28 cellular contexts compared by ENCODE assay signal in genomic region chr4:166602068-166602467, GRCh38.
"Had no signal": no experiment of that assay in that cellular context is flagged by ENCODE, and none has a peak within 500 bp of the region (broad histone marks: within the 10 kb centered on the region; RNA-seq: fewer than 3 reads in every experiment).

No MANE protein-coding gene starts in this region.

- H3K4me3 Mint-ChIP-seq: activated CD4-positive, alpha-beta T cell treated with anti-CD3 and anti-CD28 coated beads, Interleukin-2, amount 10 ng/mL, durations not matched to agents 24 days and 14 days; activated CD8-positive, alpha-beta T cell treated with anti-CD3 and anti-CD28 coated beads for 36 hours; activated naive CD4-positive, alpha-beta T cell treated with anti-CD3 and anti-CD28 coated beads, Interleukin-2, amount 50 U/mL, for 24 hours; activated naive CD8-positive, alpha-beta T cell treated with anti-CD3 and anti-CD28 coated beads, Interleukin-2, amount 10 ng/mL, durations not matched to agents 7 days and 5 days; activated T-cell treated with anti-CD3 and anti-CD28 coated beads, Interleukin-2, amount 50 U/mL, for 72 hours; activated T-helper 17 cell treated with anti-CD3 and anti-CD28 coated beads, Interleukin-2, amount 50 U/mL, for 72 hours had no signal

- H3K36me3 ChIP-seq: ascending aorta, cardiac muscle cell, SJCRH30, WERI-Rb-1 had no signal

- ATAC-seq: activated CD8-positive, alpha-beta T cell treated with anti-CD3 and anti-CD28 coated beads for 36 hours; activated T-cell treated with anti-CD3 and anti-CD28 coated beads, Interleukin-2, amount 50 U/mL, for 72 hours; activated T-helper 17 cell treated with anti-CD3 and anti-CD28 coated beads, Interleukin-2, amount 50 U/mL, for 72 hours; Panc1 had no signal

- H3K4me3 ChIP-seq: ascending aorta, cardiac muscle cell, SJCRH30, SK-N-MC had no signal

- H3K4me1 Mint-ChIP-seq: activated CD4-positive, alpha-beta T cell treated with anti-CD3 and anti-CD28 coated beads, Interleukin-2, amount 10 ng/mL, durations not matched to agents 24 days and 14 days; activated naive CD4-positive, alpha-beta T cell treated with anti-CD3 and anti-CD28 coated beads, Interleukin-2, amount 50 U/mL, for 24 hours; activated naive CD8-positive, alpha-beta T cell treated with anti-CD3 and anti-CD28 coated beads, Interleukin-2, amount 10 ng/mL, durations not matched to agents 7 days and 5 days; activated T-helper 17 cell treated with anti-CD3 and anti-CD28 coated beads, Interleukin-2, amount 50 U/mL, for 72 hours had no signal

- H3K4me1 ChIP-seq: ascending aorta had no signal

- H3K9me3 ChIP-seq: ascending aorta, SJCRH30 had no signal

- H3K36me3 Mint-ChIP-seq: activated naive CD4-positive, alpha-beta T cell treated with anti-CD3 and anti-CD28 coated beads, Interleukin-2, amount 50 U/mL, for 24 hours; activated naive CD8-positive, alpha-beta T cell treated with anti-CD3 and anti-CD28 coated beads, Interleukin-2, amount 10 ng/mL, durations not matched to agents 7 days and 5 days had no signal

- DNase-seq: activated CD4-positive, alpha-beta T cell treated with anti-CD3 and anti-CD28 coated beads, Interleukin-2, amount 10 ng/mL, durations not matched to agents 24 days and 14 days; activated CD4-positive, alpha-beta T cell treated with anti-CD3 and anti-CD28 coated beads, Interleukin-2, amount 50 U/mL, for 4 hours; activated CD8-positive, alpha-beta T cell treated with anti-CD3 and anti-CD28 coated beads for 36 hours; activated effector memory CD4-positive, alpha-beta T cell treated with anti-CD3 and anti-CD28 coated beads, Interleukin-2, amount 50 U/mL, for 16 hours; activated naive CD8-positive, alpha-beta T cell treated with anti-CD3 and anti-CD28 coated beads, Interleukin-2, amount 10 ng/mL, durations not matched to agents 7 days and 5 days; activated T-cell treated with anti-CD3 and anti-CD28 coated beads, Interleukin-2, amount 50 U/mL, for 1 hour; activated T-cell treated with anti-CD3 and anti-CD28 coated beads, Interleukin-2, amount 50 U/mL, for 72 hours; amygdala; Karpas-422; KBM-7; NCI-H1105; NCI-H1417 treated with DMSO at 0.1 percent for 48 hours; NCI-H1694; NCI-H1930; NCI-H2081 treated with DMSO at 0.1 percent for 48 hours; NCI-H226; NCI-H446 treated with DMSO at 0.1 percent for 48 hours; NCI-H524 treated with DMSO at 0.1 percent for 48 hours; SHP77; T1000; WERI-Rb-1 had no signal

- H3K27ac ChIP-seq: ascending aorta, cardiac muscle cell, SJCRH30, SK-N-MC, WERI-Rb-1 had no signal

- H3K27me3 ChIP-seq: ascending aorta, cardiac muscle cell, SJCRH30 had no signal

- H3K27me3 Mint-ChIP-seq: activated CD4-positive, alpha-beta T cell treated with anti-CD3 and anti-CD28 coated beads, Interleukin-2, amount 10 ng/mL, durations not matched to agents 24 days and 14 days; activated CD8-positive, alpha-beta T cell treated with anti-CD3 and anti-CD28 coated beads for 36 hours; activated naive CD4-positive, alpha-beta T cell treated with anti-CD3 and anti-CD28 coated beads, Interleukin-2, amount 50 U/mL, for 24 hours; activated naive CD8-positive, alpha-beta T cell treated with anti-CD3 and anti-CD28 coated beads, Interleukin-2, amount 10 ng/mL, durations not matched to agents 7 days and 5 days; activated T-helper 17 cell treated with anti-CD3 and anti-CD28 coated beads, Interleukin-2, amount 50 U/mL, for 72 hours had no signal

- H3K27ac Mint-ChIP-seq: activated CD4-positive, alpha-beta T cell treated with anti-CD3 and anti-CD28 coated beads, Interleukin-2, amount 10 ng/mL, durations not matched to agents 24 days and 14 days; activated CD8-positive, alpha-beta T cell treated with anti-CD3 and anti-CD28 coated beads for 36 hours; activated naive CD4-positive, alpha-beta T cell treated with anti-CD3 and anti-CD28 coated beads, Interleukin-2, amount 50 U/mL, for 24 hours; activated naive CD8-positive, alpha-beta T cell treated with anti-CD3 and anti-CD28 coated beads, Interleukin-2, amount 10 ng/mL, durations not matched to agents 7 days and 5 days; activated T-cell treated with anti-CD3 and anti-CD28 coated beads, Interleukin-2, amount 50 U/mL, for 72 hours; activated T-helper 17 cell treated with anti-CD3 and anti-CD28 coated beads, Interleukin-2, amount 50 U/mL, for 72 hours had no signal

- H3K9me3 Mint-ChIP-seq: activated naive CD4-positive, alpha-beta T cell treated with anti-CD3 and anti-CD28 coated beads, Interleukin-2, amount 50 U/mL, for 24 hours had no signal
